In the genomic region with DNA sequence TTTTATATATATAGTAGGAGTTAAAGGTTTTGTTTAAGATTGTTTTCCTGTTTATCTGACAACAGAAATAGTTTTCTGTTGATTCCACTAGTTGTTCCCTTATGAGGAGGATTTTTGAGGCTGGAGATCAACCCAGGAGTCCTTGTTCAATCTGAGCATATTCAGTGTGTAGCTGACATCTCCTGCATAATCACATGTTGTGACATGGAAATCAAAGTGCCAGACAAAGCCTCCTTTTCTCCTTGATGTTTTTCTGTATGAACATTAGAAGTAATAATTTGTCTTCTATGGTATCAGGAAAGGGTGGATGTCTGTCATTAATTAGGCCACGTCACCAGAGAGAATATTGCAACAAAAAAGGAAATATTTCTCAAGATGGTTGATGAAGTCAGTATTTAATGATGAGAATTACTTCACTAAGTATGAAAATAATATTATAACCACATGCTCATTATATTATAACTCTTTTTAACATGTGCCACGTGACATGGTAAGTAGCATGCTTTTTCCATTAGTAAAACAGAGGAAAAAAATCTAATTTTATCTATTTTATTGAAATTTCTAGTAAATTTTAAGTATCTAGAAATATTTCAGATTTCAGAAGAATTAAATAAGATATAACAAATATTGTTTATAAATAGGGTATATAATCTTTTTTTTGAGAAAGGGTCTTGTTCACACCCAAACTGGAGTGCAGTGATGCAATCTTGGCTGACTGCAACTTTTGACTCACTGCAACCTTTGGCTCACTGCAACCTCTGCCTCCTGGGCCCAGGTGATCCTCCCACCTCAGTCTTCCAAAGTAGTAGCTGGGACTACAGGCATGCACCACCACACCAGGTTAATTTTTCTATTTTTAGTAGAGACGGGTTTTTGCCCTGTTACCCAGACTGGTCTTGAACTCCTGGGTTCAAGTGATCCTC, we compare ENCODE assay signal across 1 cellular context.
TF ChIP-seq lines count a peak whose summit lies in the region.

No MANE protein-coding gene starts in this region.

TF ChIP-seq in K562, 482 proteins besides CTCF, POLR2A, EP300 and RAD21 (continued from another document):
- TF ChIP-seq, protein P1, sequence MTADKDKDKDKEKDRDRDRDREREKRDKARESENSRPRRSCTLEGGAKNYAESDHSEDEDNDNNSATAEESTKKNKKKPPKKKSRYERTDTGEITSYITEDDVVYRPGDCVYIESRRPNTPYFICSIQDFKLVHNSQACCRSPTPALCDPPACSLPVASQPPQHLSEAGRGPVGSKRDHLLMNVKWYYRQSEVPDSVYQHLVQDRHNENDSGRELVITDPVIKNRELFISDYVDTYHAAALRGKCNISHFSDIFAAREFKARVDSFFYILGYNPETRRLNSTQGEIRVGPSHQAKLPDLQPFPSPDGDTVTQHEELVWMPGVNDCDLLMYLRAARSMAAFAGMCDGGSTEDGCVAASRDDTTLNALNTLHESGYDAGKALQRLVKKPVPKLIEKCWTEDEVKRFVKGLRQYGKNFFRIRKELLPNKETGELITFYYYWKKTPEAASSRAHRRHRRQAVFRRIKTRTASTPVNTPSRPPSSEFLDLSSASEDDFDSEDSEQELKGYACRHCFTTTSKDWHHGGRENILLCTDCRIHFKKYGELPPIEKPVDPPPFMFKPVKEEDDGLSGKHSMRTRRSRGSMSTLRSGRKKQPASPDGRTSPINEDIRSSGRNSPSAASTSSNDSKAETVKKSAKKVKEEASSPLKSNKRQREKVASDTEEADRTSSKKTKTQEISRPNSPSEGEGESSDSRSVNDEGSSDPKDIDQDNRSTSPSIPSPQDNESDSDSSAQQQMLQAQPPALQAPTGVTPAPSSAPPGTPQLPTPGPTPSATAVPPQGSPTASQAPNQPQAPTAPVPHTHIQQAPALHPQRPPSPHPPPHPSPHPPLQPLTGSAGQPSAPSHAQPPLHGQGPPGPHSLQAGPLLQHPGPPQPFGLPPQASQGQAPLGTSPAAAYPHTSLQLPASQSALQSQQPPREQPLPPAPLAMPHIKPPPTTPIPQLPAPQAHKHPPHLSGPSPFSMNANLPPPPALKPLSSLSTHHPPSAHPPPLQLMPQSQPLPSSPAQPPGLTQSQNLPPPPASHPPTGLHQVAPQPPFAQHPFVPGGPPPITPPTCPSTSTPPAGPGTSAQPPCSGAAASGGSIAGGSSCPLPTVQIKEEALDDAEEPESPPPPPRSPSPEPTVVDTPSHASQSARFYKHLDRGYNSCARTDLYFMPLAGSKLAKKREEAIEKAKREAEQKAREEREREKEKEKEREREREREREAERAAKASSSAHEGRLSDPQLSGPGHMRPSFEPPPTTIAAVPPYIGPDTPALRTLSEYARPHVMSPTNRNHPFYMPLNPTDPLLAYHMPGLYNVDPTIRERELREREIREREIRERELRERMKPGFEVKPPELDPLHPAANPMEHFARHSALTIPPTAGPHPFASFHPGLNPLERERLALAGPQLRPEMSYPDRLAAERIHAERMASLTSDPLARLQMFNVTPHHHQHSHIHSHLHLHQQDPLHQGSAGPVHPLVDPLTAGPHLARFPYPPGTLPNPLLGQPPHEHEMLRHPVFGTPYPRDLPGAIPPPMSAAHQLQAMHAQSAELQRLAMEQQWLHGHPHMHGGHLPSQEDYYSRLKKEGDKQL (CRISPR knock-in tag; IDR thresholded peaks at IDR 0.05; ENCODE audit: borderline replicate concordance), result no peak
- no peak for TF ChIP-seq ZNF766 (CRISPR knock-in tag; conservative IDR thresholded peaks at IDR 0.05)
- no peak for TF ChIP-seq ELF2 (CRISPR knock-in tag; IDR thresholded peaks at IDR 0.05)
- no peak for TF ChIP-seq MYBL2 (IDR thresholded peaks at IDR 0.05; ENCODE audit: low read depth)
- no peak for TF ChIP-seq MYBL2 (CRISPR knock-in tag; IDR thresholded peaks at IDR 0.05; ENCODE audit: borderline replicate concordance)
- TF ChIP-seq, protein P2, sequence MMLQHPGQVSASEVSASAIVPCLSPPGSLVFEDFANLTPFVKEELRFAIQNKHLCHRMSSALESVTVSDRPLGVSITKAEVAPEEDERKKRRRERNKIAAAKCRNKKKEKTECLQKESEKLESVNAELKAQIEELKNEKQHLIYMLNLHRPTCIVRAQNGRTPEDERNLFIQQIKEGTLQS (IDR thresholded peaks at IDR 0.05), result 0 out of 2 replicates have a peak, but pooled peaks have one; percentile 23
- TF ChIP-seq, protein P2 (CRISPR knock-in tag; conservative IDR thresholded peaks at IDR 0.05), result no peak
- no peak for TF ChIP-seq NFATC3 (IDR thresholded peaks at IDR 0.05)
- TF ChIP-seq PHB2 (IDR thresholded peaks at IDR 0.05; ENCODE audit: low read depth), result no peak
- no peak for TF ChIP-seq CEBPG (CRISPR knock-in tag; IDR thresholded peaks at IDR 0.05)
- peak in 1 of 2 experiments; percentile 34; a peak in 1 of 4 replicates for TF ChIP-seq CEBPG (tag; conservative IDR thresholded peaks at IDR 0.05 in 1 of 2, IDR thresholded peaks at IDR 0.05 in 1 of 2)
